ENCODE assay signal across 1 cellular context in genomic region chr2:215702116-215702905, GRCh38.
TF ChIP-seq lines count a peak whose summit lies in the region.

No MANE protein-coding gene starts in this region.

TF ChIP-seq in IMR-90, 13 proteins besides CTCF, POLR2A, EP300 and RAD21:
- TF ChIP-seq RFX5 (IDR thresholded peaks at IDR 0.05; ENCODE audit: low read depth, low read length): no peak
- no peak for TF ChIP-seq NFE2L2 (IDR thresholded peaks at IDR 0.05; ENCODE audit: low read depth, low read length)
- no peak for TF ChIP-seq SMC3 (IDR thresholded peaks at IDR 0.05; ENCODE audit: low read depth, low read length)
- TF ChIP-seq FOS (IDR thresholded peaks at IDR 0.05; ENCODE audit: low read depth, low read length): no peak
- TF ChIP-seq CEBPB (IDR thresholded peaks at IDR 0.05; ENCODE audit: low read depth, low read length): no peak
- TF ChIP-seq BHLHE40 (IDR thresholded peaks at IDR 0.05; ENCODE audit: low read depth, low read length): no peak
- no peak for TF ChIP-seq MXI1 (IDR thresholded peaks at IDR 0.05; ENCODE audit: borderline replicate concordance, low read depth, low read length)
- no peak for TF ChIP-seq MAFK (IDR thresholded peaks at IDR 0.05; ENCODE audit: low read depth, low read length)
- TF ChIP-seq CHD1 (IDR thresholded peaks at IDR 0.05; ENCODE audit: low read depth, low read length): no peak
- TF ChIP-seq MAZ (IDR thresholded peaks at IDR 0.05; ENCODE audit: borderline replicate concordance, low read depth, low read length): no peak
- TF ChIP-seq RCOR1 (IDR thresholded peaks at IDR 0.05; ENCODE audit: insufficient replicate concordance, low read length): no peak
- TF ChIP-seq, protein P1, sequence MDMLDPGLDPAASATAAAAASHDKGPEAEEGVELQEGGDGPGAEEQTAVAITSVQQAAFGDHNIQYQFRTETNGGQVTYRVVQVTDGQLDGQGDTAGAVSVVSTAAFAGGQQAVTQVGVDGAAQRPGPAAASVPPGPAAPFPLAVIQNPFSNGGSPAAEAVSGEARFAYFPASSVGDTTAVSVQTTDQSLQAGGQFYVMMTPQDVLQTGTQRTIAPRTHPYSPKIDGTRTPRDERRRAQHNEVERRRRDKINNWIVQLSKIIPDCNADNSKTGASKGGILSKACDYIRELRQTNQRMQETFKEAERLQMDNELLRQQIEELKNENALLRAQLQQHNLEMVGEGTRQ (IDR thresholded peaks at IDR 0.05; ENCODE audit: low read depth, low read length): no peak
- TF ChIP-seq, protein P2, sequence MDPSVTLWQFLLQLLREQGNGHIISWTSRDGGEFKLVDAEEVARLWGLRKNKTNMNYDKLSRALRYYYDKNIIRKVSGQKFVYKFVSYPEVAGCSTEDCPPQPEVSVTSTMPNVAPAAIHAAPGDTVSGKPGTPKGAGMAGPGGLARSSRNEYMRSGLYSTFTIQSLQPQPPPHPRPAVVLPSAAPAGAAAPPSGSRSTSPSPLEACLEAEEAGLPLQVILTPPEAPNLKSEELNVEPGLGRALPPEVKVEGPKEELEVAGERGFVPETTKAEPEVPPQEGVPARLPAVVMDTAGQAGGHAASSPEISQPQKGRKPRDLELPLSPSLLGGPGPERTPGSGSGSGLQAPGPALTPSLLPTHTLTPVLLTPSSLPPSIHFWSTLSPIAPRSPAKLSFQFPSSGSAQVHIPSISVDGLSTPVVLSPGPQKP (IDR thresholded peaks at IDR 0.05; ENCODE audit: borderline replicate concordance, low read depth, low read length): no peak
